ENCODE assay signal across 13 cellular contexts in genomic region chr14:49483266-49483665, GRCh38.
DNase-seq lines count a peak whose midpoint lies in the region; ATAC-seq and TF ChIP-seq lines count a peak whose summit lies in the region.
"Had no signal": no experiment of that assay in that cellular context is flagged by ENCODE, and none has a peak within 500 bp of the region (broad histone marks: within the 10 kb centered on the region; RNA-seq: fewer than 3 reads in every experiment).

No MANE protein-coding gene starts in this region.

- no peaks in the 10 kb centered on the region for H3K9me2 ChIP-seq in MM.1S (replicated peaks; ENCODE audit: insufficient read depth, low read length)

- H3K4me3 ChIP-seq in MM.1S (ENCODE audit: low read length) = 0 out of 2 replicates have a peak overlapping the region, but pooled peaks have one; percentile 12
- H3K4me3 ChIP-seq: thoracic aorta had no signal

- H3K9me3 ChIP-seq in MM.1S (replicated peaks; ENCODE audit: insufficient read depth, low read length) = no peaks in the 10 kb centered on the region
- H3K9me3 ChIP-seq: thoracic aorta had no signal

- no peaks in the 10 kb centered on the region for H4K20me1 ChIP-seq in MM.1S (ENCODE audit: insufficient read depth, low read length)

- no peak for TF ChIP-seq CTCF in MM.1S (IDR thresholded peaks at IDR 0.05; ENCODE audit: low read length)

- H2AFZ ChIP-seq in MM.1S (ENCODE audit: low read length) = peak overlapping the region; percentile 27; the same call in 1 of the 2 replicates

- H3K4me1 ChIP-seq in MM.1S (ENCODE audit: low read length) = peaks cover 32% of the 10 kb centered on the region

- H3K9ac ChIP-seq in MM.1S (ENCODE audit: low read length) = no peak overlapping the region; the same call in 1 of the 2 replicates

- peak; percentile 45 for ATAC-seq in GM18861 (IDR thresholded peaks at IDR 0.05; ENCODE audit: unreplicated experiment)
- ATAC-seq in GM21360 (IDR thresholded peaks at IDR 0.05; ENCODE audit: unreplicated experiment) = peak; percentile 79
- peak; percentile 50 for ATAC-seq in HG02973 (IDR thresholded peaks at IDR 0.05; ENCODE audit: unreplicated experiment)
- ATAC-seq: HCT116 had no signal

- H3F3A ChIP-seq in MM.1S (ENCODE audit: insufficient read depth, low read length) = peaks cover 10% of the 10 kb centered on the region

- H3K79me2 ChIP-seq in MM.1S (ENCODE audit: low read length) = no peaks in the 10 kb centered on the region

- H3K4me2 ChIP-seq in MM.1S (ENCODE audit: low read depth, low read length) = peak overlapping the region; percentile 51

- DNase-seq in MM.1S = peak; percentile 45
- DNase-seq in mesenteric fat pad (ENCODE audit: low spot score) = no peak
- DNase-seq in kidney glomerular epithelial cell (lab: John Stamatoyannopoulos, UW) = no peak
- no peak for DNase-seq in NCI-H748 (lab: John Stamatoyannopoulos, UW; ENCODE audit: unreplicated experiment)
- DNase-seq in NCI-H146 treated with DMSO at 0.1 percent for 48 hours (lab: John Stamatoyannopoulos, UW; ENCODE audit: unreplicated experiment) = no peak
- DNase-seq: activated B cell treated with CpG ODN at 0.5 μM for 24 hours; CD4-positive, alpha-beta memory T cell; NCI-H510A had no signal

- H3K27ac ChIP-seq in MM.1S (ENCODE audit: low read length) = peak overlapping the region; percentile 64; the same call in 1 of the 2 replicates
- H3K27ac ChIP-seq: thoracic aorta had no signal

- no peaks in the 10 kb centered on the region for H3K27me3 ChIP-seq in MM.1S (replicated peaks; ENCODE audit: insufficient read depth, low read length)

- no peaks in the 10 kb centered on the region for H3K36me3 ChIP-seq in MM.1S (replicated peaks; ENCODE audit: insufficient read depth, low read length)
- H3K36me3 ChIP-seq: thoracic aorta had no signal
